In genomic region chr1:92536593-92537332, GRCh38 we compare ENCODE assay signal across 1 cellular context.
A peak's percentile ranks its signal among the peaks of the same experiment; 100 is the strongest.
TF ChIP-seq lines count a peak whose summit lies in the region.

No MANE protein-coding gene starts in this region.

TF ChIP-seq in GM12878, 131 proteins besides CTCF, POLR2A, EP300 and RAD21 (continued from another document):
- TF ChIP-seq MLLT1 (IDR thresholded peaks at IDR 0.05) (peak; percentile 36; the same call in 1 of the 2 replicates), HSF1 (IDR thresholded peaks at IDR 0.05; ENCODE audit: low read depth, low read length) (no peak)
